In genomic region chr1:208511242-208511860, GRCh38 we compare ENCODE assay signal across 22 cellular contexts.
"Had no signal": no experiment of that assay in that cellular context is flagged by ENCODE, and none has a peak within 500 bp of the region (broad histone marks: within the 10 kb centered on the region; RNA-seq: fewer than 3 reads in every experiment).

No MANE protein-coding gene starts in this region.

- DNase-seq: activated CD4-positive, CD25-positive, alpha-beta regulatory T cell; activated CD8-positive, alpha-beta memory T cell treated with anti-CD3 and anti-CD28 coated beads, Interleukin-2, amount 50 U/mL, for 48 hours; activated CD8-positive, alpha-beta T cell treated with anti-CD3 and anti-CD28 coated beads for 36 hours; activated naive CD4-positive, alpha-beta T cell; activated T-cell treated with anti-CD3 and anti-CD28 coated beads, Interleukin-2, amount 50 U/mL, for 1 hour; amygdala; NCI-H1092; NCI-H1417; NCI-H1930; NCI-H2171; NCI-H2227 treated with DMSO at 0.1 percent for 48 hours; NCI-H526 treated with DMSO at 0.1 percent for 48 hours; NCI-H82; OCI-M1; RPMI8226; T-helper 17 cell; T-helper 9 cell had no signal

- H3K9ac ChIP-seq: KMS-11 had no signal

- ATAC-seq: activated CD8-positive, alpha-beta T cell treated with anti-CD3 and anti-CD28 coated beads for 36 hours; Panc1; Right ventricle myocardium inferior; T-helper 17 cell had no signal

- FAIRE-seq: astrocyte, TTC549 had no signal
